In the genomic region with DNA sequence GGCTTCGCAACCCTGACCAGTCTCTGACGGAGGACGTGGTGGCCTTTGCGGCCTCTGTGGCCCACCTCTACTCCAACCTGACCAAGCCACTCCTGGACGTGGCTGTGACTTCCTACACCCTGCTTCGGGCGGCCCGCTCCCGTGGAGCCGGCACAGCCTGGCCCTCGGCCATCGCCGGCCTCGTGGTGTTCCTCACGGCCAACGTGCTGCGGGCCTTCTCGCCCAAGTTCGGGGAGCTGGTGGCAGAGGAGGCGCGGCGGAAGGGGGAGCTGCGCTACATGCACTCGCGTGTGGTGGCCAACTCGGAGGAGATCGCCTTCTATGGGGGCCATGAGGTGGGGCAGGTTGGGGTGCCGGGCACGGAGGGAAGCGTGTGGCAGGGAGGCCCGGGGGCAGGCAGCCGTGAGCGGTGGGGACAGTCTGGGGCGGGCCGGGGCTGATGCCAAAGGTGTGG, we compare ENCODE assay signal across 1 cellular context.
TF ChIP-seq lines count a peak whose summit lies in the region.

No MANE protein-coding gene starts in this region.

TF ChIP-seq in GM12878, 131 proteins besides CTCF, POLR2A, EP300 and RAD21:
- TF ChIP-seq, protein P1, sequence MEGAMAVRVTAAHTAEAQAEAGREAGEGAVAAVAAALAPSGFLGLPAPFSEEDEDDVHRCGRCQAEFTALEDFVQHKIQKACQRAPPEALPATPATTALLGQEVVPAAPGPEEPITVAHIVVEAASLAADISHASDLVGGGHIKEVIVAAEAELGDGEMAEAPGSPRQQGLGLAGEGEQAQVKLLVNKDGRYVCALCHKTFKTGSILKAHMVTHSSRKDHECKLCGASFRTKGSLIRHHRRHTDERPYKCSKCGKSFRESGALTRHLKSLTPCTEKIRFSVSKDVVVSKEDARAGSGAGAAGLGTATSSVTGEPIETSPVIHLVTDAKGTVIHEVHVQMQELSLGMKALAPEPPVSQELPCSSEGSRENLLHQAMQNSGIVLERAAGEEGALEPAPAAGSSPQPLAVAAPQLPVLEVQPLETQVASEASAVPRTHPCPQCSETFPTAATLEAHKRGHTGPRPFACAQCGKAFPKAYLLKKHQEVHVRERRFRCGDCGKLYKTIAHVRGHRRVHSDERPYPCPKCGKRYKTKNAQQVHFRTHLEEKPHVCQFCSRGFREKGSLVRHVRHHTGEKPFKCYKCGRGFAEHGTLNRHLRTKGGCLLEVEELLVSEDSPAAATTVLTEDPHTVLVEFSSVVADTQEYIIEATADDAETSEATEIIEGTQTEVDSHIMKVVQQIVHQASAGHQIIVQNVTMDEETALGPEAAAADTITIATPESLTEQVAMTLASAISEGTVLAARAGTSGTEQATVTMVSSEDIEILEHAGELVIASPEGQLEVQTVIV (IDR thresholded peaks at IDR 0.05; ENCODE audit: borderline replicate concordance, partially characterized antibody): no peak
- TF ChIP-seq SREBF1 (IDR thresholded peaks at IDR 0.05; ENCODE audit: low read length) (no peak), YBX1 (IDR thresholded peaks at IDR 0.05) (no peak), SMC3 (IDR thresholded peaks at IDR 0.05; ENCODE audit: borderline replicate concordance, low read length) (no peak), RAD51 (IDR thresholded peaks at IDR 0.05) (no peak), SUZ12 (IDR thresholded peaks at IDR 0.05; ENCODE audit: unreplicated experiment) (no peak), IKZF1 (conservative IDR thresholded peaks at IDR 0.05) (no peak), BCL11A (IDR thresholded peaks at IDR 0.05; ENCODE audit: low read depth, low read length) (no peak)
